In the genomic region with DNA sequence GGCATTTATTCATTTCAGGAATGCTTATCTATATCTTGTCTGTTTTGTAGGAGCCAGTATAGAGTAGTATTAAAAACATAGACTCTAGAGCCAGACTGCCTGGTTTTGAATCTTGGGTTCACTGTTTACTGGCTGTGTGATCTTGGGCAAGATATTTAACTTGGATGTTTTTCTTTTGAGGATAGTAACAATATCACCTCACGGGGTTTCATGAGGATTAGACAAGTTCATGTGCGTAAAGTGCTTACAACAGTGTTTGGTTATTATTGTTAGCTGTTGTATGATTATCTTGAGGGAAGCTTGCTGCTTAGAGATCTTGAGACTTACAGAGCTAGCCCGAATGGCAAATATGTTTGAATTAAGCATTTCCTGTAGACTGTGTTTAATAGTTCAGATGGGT, we compare ENCODE assay signal across 22 cellular contexts. TPM values are rescaled to one million over a fixed set of nuclear protein-coding genes. Genes with fewer than 3 reads are reported as not detected.
DNase-seq lines count a peak whose midpoint lies in the region; ATAC-seq and TF ChIP-seq lines count a peak whose summit lies in the region.
"Had no signal": no experiment of that assay in that cellular context is flagged by ENCODE, and none has a peak within 500 bp of the region (broad histone marks: within the 10 kb centered on the region; RNA-seq: fewer than 3 reads in every experiment).

No MANE protein-coding gene starts in this region.

- no peak overlapping the region for H3K4me3 Mint-ChIP-seq in activated CD4-positive, alpha-beta T cell treated with anti-CD3 and anti-CD28 coated beads for 36 hours
- H3K4me3 Mint-ChIP-seq in brain = no peak overlapping the region
- H3K4me3 Mint-ChIP-seq in nephron = no peak overlapping the region

- peaks cover 88% of the 10 kb centered on the region for H3K36me3 ChIP-seq in SJSA1
- H3K36me3 ChIP-seq: BE2C, colonic mucosa had no signal

- H3K27me3 ChIP-seq in SJSA1 (replicated peaks) = no peaks in the 10 kb centered on the region
- H3K27me3 ChIP-seq: BE2C, colonic mucosa, upper lobe of right lung had no signal

- CTCF ChIA-PET in activated CD4-positive, alpha-beta T cell treated with anti-CD3 and anti-CD28 coated beads for 36 hours (lab: Charles Lee) = interaction anchor here (0.7 to 1.1 kb wide), 3 partner anchors 9 to 78 kb away, joined by 3 read pairs; no protein-coding TSS in a partner anchor

- H3K27ac ChIP-seq in SJSA1 (0 out of 2 replicates have a peak overlapping the region, but pooled peaks have one; percentile 3), caudate nucleus (ENCODE audit: low read depth, low read length) (no peak overlapping the region)
- H3K27ac ChIP-seq: colonic mucosa, KMS-11, upper lobe of right lung had no signal

- H3K4me3 ChIP-seq in SJSA1 = no peak overlapping the region
- H3K4me3 ChIP-seq: colonic mucosa, lung, upper lobe of right lung had no signal

- no peak for DNase-seq in activated CD4-positive, alpha-beta T cell treated with anti-CD3 and anti-CD28 coated beads for 36 hours
- DNase-seq in activated CD4-positive, alpha-beta T cell treated with anti-CD3 and anti-CD28 coated beads, Interleukin-2, amount 50 U/mL, for 1 hour = no peak
- DNase-seq in SJSA1 (ENCODE audit: low read depth in 1 of 2, low spot score in 2 of 2) (no peak), caudate nucleus (lab: John Stamatoyannopoulos, UW) (no peak), dedifferentiated amniotic fluid mesenchymal stem cell (ENCODE audit: extremely low spot score) (no peak), NCI-H524 (lab: John Stamatoyannopoulos, UW) (no peak)
- DNase-seq: activated gamma-delta T cell treated with Interleukin-2 at 50 U/mL for 16 hours; BE2C; colonic mucosa; GOT3; MV-4-11; NCI-H1930; NCI-H446 treated with DMSO at 0.1 percent for 48 hours; posterior cingulate gyrus; RPMI8226; stimulated activated CD4-positive, alpha-beta T cell treated with anti-CD3 and anti-CD28 coated beads, Interleukin-2, amount 100 ng/mL, for 24 hours; upper lobe of right lung had no signal

- POLR2A ChIA-PET in activated CD4-positive, alpha-beta T cell treated with anti-CD3 and anti-CD28 coated beads for 36 hours (lab: Charles Lee) = interaction anchor here (0.7 kb wide), 1 partner anchor 591 kb away, joined by 4 read pairs; no protein-coding TSS in a partner anchor

- peak overlapping the region; percentile 86 for H3K27ac Mint-ChIP-seq in activated CD4-positive, alpha-beta T cell treated with anti-CD3 and anti-CD28 coated beads for 36 hours
- H3K27ac Mint-ChIP-seq in brain (peak overlapping the region in 3 of 5 experiments; percentile 4 to 21 (median 8)), nephron (peak overlapping the region; percentile 29 to 77 (median 57))

- TF ChIP-seq CTCF in brain (conservative IDR thresholded peaks at IDR 0.05) = no peak
- TF ChIP-seq CTCF in nephron (IDR thresholded peaks at IDR 0.05; ENCODE audit: unreplicated experiment in 3 of 3) = no peak

- no peaks in the 10 kb centered on the region for H3K4me1 ChIP-seq in SJSA1 (replicated peaks)
- H3K4me1 ChIP-seq: BE2C, colonic mucosa had no signal

- no peak for ATAC-seq in activated CD4-positive, alpha-beta T cell treated with anti-CD3 and anti-CD28 coated beads for 36 hours
- ATAC-seq: upper lobe of right lung had no signal

- H3K27me3 Mint-ChIP-seq in activated CD4-positive, alpha-beta T cell treated with anti-CD3 and anti-CD28 coated beads for 36 hours = no peaks in the 10 kb centered on the region
- H3K27me3 Mint-ChIP-seq in brain = no peaks in the 10 kb centered on the region
- H3K27me3 Mint-ChIP-seq in nephron (ENCODE audit: low read depth) = no peaks in the 10 kb centered on the region

- no peaks in the 10 kb centered on the region for H3K9me3 ChIP-seq in SJSA1 (replicated peaks)
- H3K9me3 ChIP-seq: BE2C, colonic mucosa, upper lobe of right lung had no signal

- intact Hi-C loops in activated CD4-positive, alpha-beta T cell treated with anti-CD3 and anti-CD28 coated beads for 36 hours (cut with DNase I, micrococcal nuclease) = no loop called here

- peaks cover 81% of the 10 kb centered on the region for H3K4me1 Mint-ChIP-seq in activated CD4-positive, alpha-beta T cell treated with anti-CD3 and anti-CD28 coated beads for 36 hours
- H3K4me1 Mint-ChIP-seq in brain = peaks cover 22% of the 10 kb centered on the region
- H3K4me1 Mint-ChIP-seq in nephron = peaks cover 65% of the 10 kb centered on the region

- peaks cover 57% of the 10 kb centered on the region for H3K36me3 Mint-ChIP-seq in activated CD4-positive, alpha-beta T cell treated with anti-CD3 and anti-CD28 coated beads for 36 hours (ENCODE audit: low read depth)
- peaks cover 17% of the 10 kb centered on the region for H3K36me3 Mint-ChIP-seq in brain
- peaks cover 32% of the 10 kb centered on the region for H3K36me3 Mint-ChIP-seq in nephron (ENCODE audit: low read depth)

- peaks cover 2% of the 10 kb centered on the region for H3K9me3 Mint-ChIP-seq in activated CD4-positive, alpha-beta T cell treated with anti-CD3 and anti-CD28 coated beads for 36 hours (ENCODE audit: low read depth)
- H3K9me3 Mint-ChIP-seq in brain (no peaks in the 10 kb centered on the region), nephron (no peaks in the 10 kb centered on the region)

RNA-seq across cellular contexts. Expression of a gene that starts 40.2 kb away (rescaled TPM):
- total RNA-seq in activated CD4-positive, alpha-beta T cell treated with anti-CD3 and anti-CD28 coated beads for 36 hours = not detected
- not detected in 2 replicates for total RNA-seq in SJSA1 (2014; rRNA removed; shearing (Covaris generic))
- polyA plus RNA-seq in brain (ENCODE audit: insufficient read depth, low read depth, low replicate concordance) = 5.0 TPM
- total RNA-seq: endothelial cell of umbilical vein had no signal

RNA-seq across cellular contexts. Expression of a gene that starts 50.2 kb away (rescaled TPM):
- total RNA-seq in activated CD4-positive, alpha-beta T cell treated with anti-CD3 and anti-CD28 coated beads for 36 hours = 100 to 1,000 TPM; 298 to 339 TPM
- total RNA-seq in SJSA1 (2014; rRNA removed; shearing (Covaris generic)) = 411 and 448 TPM in 2 replicates
- 200 TPM for polyA plus RNA-seq in brain (ENCODE audit: insufficient read depth, low read depth, low replicate concordance)

Comparison
In these comparisons a context has a peak if more than half of its experiments do, and no peak if none do; other contexts are left out.
1. H3K27ac Mint-ChIP-seq: peak in every context shown above with its lines; median percentile 86 in activated CD4-positive, alpha-beta T cell treated with anti-CD3 and anti-CD28 coated beads for 36 hours; 57 in nephron; 8 in brain.